Comparison of ENCODE assay signal across 27 cellular contexts in the genomic region with DNA sequence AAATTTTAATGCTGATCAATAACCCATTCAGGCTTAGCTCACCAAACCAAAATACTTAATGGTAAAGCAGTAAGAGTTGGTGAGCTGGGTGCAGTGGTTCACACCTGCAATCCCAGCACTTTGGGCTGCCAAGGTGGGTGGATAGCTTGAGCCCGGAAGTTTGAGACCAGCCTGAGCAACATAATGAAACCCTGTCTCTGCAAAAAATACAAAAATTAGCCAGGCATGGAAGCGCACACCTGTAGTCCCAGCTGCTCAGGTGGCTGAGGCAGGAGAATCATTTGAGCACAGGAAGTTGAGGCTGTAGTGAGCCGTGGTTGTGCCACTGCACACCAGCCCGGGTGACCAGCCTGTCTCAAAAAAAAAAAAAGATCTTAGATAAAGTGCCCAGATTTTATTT. TPM values are rescaled to one million over a fixed set of nuclear protein-coding genes. Genes with fewer than 3 reads are reported as not detected.
"Had no signal": no experiment of that assay in that cellular context is flagged by ENCODE, and none has a peak within 500 bp of the region (broad histone marks: within the 10 kb centered on the region; RNA-seq: fewer than 3 reads in every experiment).

No MANE protein-coding gene starts in this region.

- ATAC-seq: left cardiac atrium; left lung; lower lobe of right lung; naive thymus-derived CD8-positive, alpha-beta T cell; pancreas; right cardiac atrium; sciatic nerve; stimulated activated naive B cell treated with anti-CD40 and anti-IgM and Interleukin-4, amounts not matched to agents 10 μg/mL and 1 μg/mL and 100 μg/mL, for 72 hours; stimulated activated naive CD8-positive, alpha-beta T cell treated with anti-CD3 and anti-CD28 coated beads, Interleukin-15, Interleukin-2, amounts not matched to agents 100 U/mL and 50 U/mL, for 24 hours had no signal

- H3K27me3 ChIP-seq: left lung, pancreas, stomach, testis, thyroid gland, transverse colon, upper lobe of left lung, vagina had no signal

- H3K9me3 ChIP-seq: pancreas, prostate gland, testis, thyroid gland, vagina had no signal

- H3K4me3 ChIP-seq: left lung, lower lobe of right lung, pancreas, prostate gland, skin epidermis, stomach, testis, thyroid gland, transverse colon, upper lobe of left lung, vagina had no signal

- DNase-seq: islet precursor cell; left cardiac atrium; left lung; lower lobe of right lung; mesenchymal stem cell; naive thymus-derived CD8-positive, alpha-beta T cell; nucleus accumbens; pancreas; posterior cingulate gyrus; retina; right cardiac atrium; stimulated activated CD4-positive, alpha-beta T cell treated with anti-CD3 and anti-CD28 coated beads, Interleukin-12 subunit alpha, Interleukin-12 subunit beta, amount 100 ng/mL, for 4 hours; stimulated activated CD4-positive, alpha-beta T cell treated with anti-CD3 and anti-CD28 coated beads, Interleukin-15, amount 100 ng/mL, for 24 hours; stimulated activated CD4-positive, alpha-beta T cell treated with anti-CD3 and anti-CD28 coated beads, Interleukin-2, amount 100 ng/mL, for 24 hours; stimulated activated CD4-positive, alpha-beta T cell treated with anti-CD3 and anti-CD28 coated beads, Interleukin-4, amount 100 ng/mL, for 1 hour; stimulated activated naive B cell treated with anti-CD40 and anti-IgM and Interleukin-4, amounts not matched to agents 10 μg/mL and 1 μg/mL and 100 μg/mL, for 72 hours; stimulated activated naive CD8-positive, alpha-beta T cell treated with anti-CD3 and anti-CD28 coated beads, Interleukin-15, Interleukin-2, amounts not matched to agents 100 U/mL and 50 U/mL, for 24 hours; stomach; testis; thyroid gland; transverse colon; upper lobe of left lung had no signal

- FAIRE-seq: pancreas had no signal

- H3K36me3 ChIP-seq: prostate gland had no signal

- H3K27ac ChIP-seq: left lung, lower lobe of right lung, pancreas, prostate gland, skin epidermis, stomach, testis, thyroid gland, transverse colon, upper lobe of left lung, vagina had no signal

- H3K4me1 ChIP-seq: left lung, lower lobe of right lung, pancreas, prostate gland, stomach, testis, thyroid gland, transverse colon, upper lobe of left lung, vagina had no signal

RNA-seq across cellular contexts. Expression of a gene that starts 35.7 kb away (rescaled TPM):
- total RNA-seq: left lung; mucosa of gallbladder; naive thymus-derived CD8-positive, alpha-beta T cell; prostate gland; testis; thyroid gland; transverse colon had no signal
- polyA plus RNA-seq: naive thymus-derived CD8-positive, alpha-beta T cell; right cardiac atrium had no signal
